In the genomic region with DNA sequence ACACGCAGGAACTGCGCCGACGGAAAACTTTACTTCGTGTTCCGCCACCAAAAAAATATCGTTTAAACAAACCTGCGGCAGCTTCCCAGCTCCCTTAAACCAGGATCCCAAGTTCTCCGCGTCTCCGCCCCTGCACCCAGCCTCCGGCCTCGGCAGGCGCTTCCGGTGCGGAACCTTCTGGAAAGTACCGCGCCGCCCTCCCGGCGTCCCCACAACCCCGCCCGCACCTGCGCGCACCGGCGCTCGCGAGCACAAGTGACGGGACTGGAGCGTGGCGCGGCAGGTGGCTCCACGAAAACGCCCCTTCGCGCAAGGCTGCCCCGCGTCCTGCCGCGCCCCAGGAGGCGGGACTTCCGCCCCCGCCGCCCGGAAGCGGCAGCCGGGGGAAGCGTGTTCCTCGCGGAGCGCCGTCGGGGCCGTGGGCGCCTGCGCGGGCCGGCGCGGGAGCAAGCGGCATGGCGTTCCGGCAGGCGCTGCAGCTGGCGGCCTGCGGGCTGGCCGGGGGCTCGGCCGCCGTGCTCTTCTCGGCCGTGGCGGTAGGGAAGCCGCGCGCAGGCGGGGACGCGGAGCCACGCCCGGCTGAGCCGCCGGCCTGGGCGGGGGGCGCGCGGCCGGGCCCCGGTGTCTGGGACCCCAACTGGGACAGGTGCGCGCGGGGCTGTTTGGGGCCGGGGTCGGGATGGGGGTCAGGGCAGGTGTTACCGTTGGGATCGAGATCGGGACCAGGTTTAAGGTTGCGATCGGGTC, we compare ENCODE assay signal across 1 cellular context.
TF ChIP-seq lines count a peak whose summit lies in the region.

A gene (plus strand): TSS at position 421 of the 747 bp plus-strand sequence. CDS start 35 bp downstream, at position 456.

TF ChIP-seq in GM12878, 131 proteins besides CTCF, POLR2A, EP300 and RAD21 (continued from another document and continues in another):
- TF ChIP-seq, protein P1, sequence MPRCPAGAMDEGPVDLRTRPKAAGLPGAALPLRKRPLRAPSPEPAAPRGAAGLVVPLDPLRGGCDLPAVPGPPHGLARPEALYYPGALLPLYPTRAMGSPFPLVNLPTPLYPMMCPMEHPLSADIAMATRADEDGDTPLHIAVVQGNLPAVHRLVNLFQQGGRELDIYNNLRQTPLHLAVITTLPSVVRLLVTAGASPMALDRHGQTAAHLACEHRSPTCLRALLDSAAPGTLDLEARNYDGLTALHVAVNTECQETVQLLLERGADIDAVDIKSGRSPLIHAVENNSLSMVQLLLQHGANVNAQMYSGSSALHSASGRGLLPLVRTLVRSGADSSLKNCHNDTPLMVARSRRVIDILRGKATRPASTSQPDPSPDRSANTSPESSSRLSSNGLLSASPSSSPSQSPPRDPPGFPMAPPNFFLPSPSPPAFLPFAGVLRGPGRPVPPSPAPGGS (IDR thresholded peaks at IDR 0.05; ENCODE audit: borderline replicate concordance, insufficient read depth, low read depth, low read length, poor library complexity, severe bottlenecking), result peak; percentile 69
- TF ChIP-seq LARP7 (IDR thresholded peaks at IDR 0.05), result peak; percentile 71; the same call in 1 of the 2 replicates
- peak; percentile 71 for TF ChIP-seq RUNX3 (IDR thresholded peaks at IDR 0.05; ENCODE audit: low read length)
- TF ChIP-seq ZNF217 (IDR thresholded peaks at IDR 0.05), result peak; percentile 44; the same call in 1 of the 2 replicates
- TF ChIP-seq CREB1 (IDR thresholded peaks at IDR 0.05; ENCODE audit: low read depth), result peak; percentile 77
- TF ChIP-seq JUND (IDR thresholded peaks at IDR 0.05; ENCODE audit: low read depth, low read length), result no peak
- TF ChIP-seq HCFC1 (IDR thresholded peaks at IDR 0.05; ENCODE audit: low read length), result peak; percentile 68
- TF ChIP-seq, protein P2, sequence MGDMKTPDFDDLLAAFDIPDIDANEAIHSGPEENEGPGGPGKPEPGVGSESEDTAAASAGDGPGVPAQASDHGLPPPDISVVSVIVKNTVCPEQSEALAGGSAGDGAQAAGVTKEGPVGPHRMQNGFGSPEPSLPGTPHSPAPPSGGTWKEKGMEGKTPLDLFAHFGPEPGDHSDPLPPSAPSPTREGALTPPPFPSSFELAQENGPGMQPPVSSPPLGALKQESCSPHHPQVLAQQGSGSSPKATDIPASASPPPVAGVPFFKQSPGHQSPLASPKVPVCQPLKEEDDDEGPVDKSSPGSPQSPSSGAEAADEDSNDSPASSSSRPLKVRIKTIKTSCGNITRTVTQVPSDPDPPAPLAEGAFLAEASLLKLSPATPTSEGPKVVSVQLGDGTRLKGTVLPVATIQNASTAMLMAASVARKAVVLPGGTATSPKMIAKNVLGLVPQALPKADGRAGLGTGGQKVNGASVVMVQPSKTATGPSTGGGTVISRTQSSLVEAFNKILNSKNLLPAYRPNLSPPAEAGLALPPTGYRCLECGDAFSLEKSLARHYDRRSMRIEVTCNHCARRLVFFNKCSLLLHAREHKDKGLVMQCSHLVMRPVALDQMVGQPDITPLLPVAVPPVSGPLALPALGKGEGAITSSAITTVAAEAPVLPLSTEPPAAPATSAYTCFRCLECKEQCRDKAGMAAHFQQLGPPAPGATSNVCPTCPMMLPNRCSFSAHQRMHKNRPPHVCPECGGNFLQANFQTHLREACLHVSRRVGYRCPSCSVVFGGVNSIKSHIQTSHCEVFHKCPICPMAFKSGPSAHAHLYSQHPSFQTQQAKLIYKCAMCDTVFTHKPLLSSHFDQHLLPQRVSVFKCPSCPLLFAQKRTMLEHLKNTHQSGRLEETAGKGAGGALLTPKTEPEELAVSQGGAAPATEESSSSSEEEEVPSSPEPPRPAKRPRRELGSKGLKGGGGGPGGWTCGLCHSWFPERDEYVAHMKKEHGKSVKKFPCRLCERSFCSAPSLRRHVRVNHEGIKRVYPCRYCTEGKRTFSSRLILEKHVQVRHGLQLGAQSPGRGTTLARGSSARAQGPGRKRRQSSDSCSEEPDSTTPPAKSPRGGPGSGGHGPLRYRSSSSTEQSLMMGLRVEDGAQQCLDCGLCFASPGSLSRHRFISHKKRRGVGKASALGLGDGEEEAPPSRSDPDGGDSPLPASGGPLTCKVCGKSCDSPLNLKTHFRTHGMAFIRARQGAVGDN (IDR thresholded peaks at IDR 0.05), result peak; percentile 77
- TF ChIP-seq CBX5 (IDR thresholded peaks at IDR 0.05; ENCODE audit: low read depth), result no peak
- TF ChIP-seq, protein P3, sequence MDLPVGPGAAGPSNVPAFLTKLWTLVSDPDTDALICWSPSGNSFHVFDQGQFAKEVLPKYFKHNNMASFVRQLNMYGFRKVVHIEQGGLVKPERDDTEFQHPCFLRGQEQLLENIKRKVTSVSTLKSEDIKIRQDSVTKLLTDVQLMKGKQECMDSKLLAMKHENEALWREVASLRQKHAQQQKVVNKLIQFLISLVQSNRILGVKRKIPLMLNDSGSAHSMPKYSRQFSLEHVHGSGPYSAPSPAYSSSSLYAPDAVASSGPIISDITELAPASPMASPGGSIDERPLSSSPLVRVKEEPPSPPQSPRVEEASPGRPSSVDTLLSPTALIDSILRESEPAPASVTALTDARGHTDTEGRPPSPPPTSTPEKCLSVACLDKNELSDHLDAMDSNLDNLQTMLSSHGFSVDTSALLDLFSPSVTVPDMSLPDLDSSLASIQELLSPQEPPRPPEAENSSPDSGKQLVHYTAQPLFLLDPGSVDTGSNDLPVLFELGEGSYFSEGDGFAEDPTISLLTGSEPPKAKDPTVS (IDR thresholded peaks at IDR 0.05; ENCODE audit: low read depth, low read length), result peak; percentile 96
- TF ChIP-seq TCF3 (IDR thresholded peaks at IDR 0.05; ENCODE audit: borderline replicate concordance, insufficient read depth, low read depth, low read length), result peak; percentile 89
- TF ChIP-seq CEBPB (IDR thresholded peaks at IDR 0.05; ENCODE audit: borderline replicate concordance in 1 of 2, low read depth in 2 of 2, low read length in 2 of 2), result peak in 1 of 2 experiments; percentile 60; a peak in 1 of 4 replicates
- TF ChIP-seq, protein P4, sequence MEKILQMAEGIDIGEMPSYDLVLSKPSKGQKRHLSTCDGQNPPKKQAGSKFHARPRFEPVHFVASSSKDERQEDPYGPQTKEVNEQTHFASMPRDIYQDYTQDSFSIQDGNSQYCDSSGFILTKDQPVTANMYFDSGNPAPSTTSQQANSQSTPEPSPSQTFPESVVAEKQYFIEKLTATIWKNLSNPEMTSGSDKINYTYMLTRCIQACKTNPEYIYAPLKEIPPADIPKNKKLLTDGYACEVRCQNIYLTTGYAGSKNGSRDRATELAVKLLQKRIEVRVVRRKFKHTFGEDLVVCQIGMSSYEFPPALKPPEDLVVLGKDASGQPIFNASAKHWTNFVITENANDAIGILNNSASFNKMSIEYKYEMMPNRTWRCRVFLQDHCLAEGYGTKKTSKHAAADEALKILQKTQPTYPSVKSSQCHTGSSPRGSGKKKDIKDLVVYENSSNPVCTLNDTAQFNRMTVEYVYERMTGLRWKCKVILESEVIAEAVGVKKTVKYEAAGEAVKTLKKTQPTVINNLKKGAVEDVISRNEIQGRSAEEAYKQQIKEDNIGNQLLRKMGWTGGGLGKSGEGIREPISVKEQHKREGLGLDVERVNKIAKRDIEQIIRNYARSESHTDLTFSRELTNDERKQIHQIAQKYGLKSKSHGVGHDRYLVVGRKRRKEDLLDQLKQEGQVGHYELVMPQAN (conservative IDR thresholded peaks at IDR 0.05), result peak; percentile 93
- TF ChIP-seq NFXL1 (IDR thresholded peaks at IDR 0.05; ENCODE audit: borderline replicate concordance), result 0 out of 2 replicates have a peak, but pooled peaks have one; percentile 32
- TF ChIP-seq NFIC (IDR thresholded peaks at IDR 0.05; ENCODE audit: low read depth, low read length), result no peak
- peak; percentile 79 for TF ChIP-seq PAX5 (IDR thresholded peaks at IDR 0.05; ENCODE audit: borderline replicate concordance, low read depth, low read length)
- TF ChIP-seq, protein P5, sequence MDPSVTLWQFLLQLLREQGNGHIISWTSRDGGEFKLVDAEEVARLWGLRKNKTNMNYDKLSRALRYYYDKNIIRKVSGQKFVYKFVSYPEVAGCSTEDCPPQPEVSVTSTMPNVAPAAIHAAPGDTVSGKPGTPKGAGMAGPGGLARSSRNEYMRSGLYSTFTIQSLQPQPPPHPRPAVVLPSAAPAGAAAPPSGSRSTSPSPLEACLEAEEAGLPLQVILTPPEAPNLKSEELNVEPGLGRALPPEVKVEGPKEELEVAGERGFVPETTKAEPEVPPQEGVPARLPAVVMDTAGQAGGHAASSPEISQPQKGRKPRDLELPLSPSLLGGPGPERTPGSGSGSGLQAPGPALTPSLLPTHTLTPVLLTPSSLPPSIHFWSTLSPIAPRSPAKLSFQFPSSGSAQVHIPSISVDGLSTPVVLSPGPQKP (IDR thresholded peaks at IDR 0.05; ENCODE audit: low read depth, low read length), result peak; percentile 85
- peak; percentile 14 for TF ChIP-seq MEF2B (IDR thresholded peaks at IDR 0.05; ENCODE audit: partially characterized antibody, poor library complexity, severe bottlenecking)
- TF ChIP-seq DPF2 (IDR thresholded peaks at IDR 0.05), result peak; percentile 80
- peak; percentile 97 for TF ChIP-seq MXI1 (IDR thresholded peaks at IDR 0.05; ENCODE audit: low read depth, low read length)
- TF ChIP-seq, protein P6, sequence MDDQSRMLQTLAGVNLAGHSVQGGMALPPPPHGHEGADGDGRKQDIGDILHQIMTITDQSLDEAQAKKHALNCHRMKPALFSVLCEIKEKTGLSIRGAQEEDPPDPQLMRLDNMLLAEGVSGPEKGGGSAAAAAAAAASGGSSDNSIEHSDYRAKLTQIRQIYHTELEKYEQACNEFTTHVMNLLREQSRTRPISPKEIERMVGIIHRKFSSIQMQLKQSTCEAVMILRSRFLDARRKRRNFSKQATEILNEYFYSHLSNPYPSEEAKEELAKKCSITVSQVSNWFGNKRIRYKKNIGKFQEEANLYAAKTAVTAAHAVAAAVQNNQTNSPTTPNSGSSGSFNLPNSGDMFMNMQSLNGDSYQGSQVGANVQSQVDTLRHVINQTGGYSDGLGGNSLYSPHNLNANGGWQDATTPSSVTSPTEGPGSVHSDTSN (IDR thresholded peaks at IDR 0.05; ENCODE audit: insufficient replicate concordance, low read depth, low read length), result no peak
- TF ChIP-seq MTA3 (IDR thresholded peaks at IDR 0.05; ENCODE audit: borderline replicate concordance, low read length), result peak; percentile 13; the same call in 1 of the 2 replicates
- TF ChIP-seq ZNF24 (IDR thresholded peaks at IDR 0.05), result 0 out of 2 replicates have a peak, but pooled peaks have one; percentile 25
- peak; percentile 79 for TF ChIP-seq ZNF207 (IDR thresholded peaks at IDR 0.05; ENCODE audit: borderline replicate concordance)
- TF ChIP-seq KAT2A (conservative IDR thresholded peaks at IDR 0.05; ENCODE audit: control insufficient read depth, low read depth, low read length), result no peak
- peak; percentile 90 for TF ChIP-seq POLR2AphosphoS5 (IDR thresholded peaks at IDR 0.05; ENCODE audit: low read length)
- TF ChIP-seq, protein P7, sequence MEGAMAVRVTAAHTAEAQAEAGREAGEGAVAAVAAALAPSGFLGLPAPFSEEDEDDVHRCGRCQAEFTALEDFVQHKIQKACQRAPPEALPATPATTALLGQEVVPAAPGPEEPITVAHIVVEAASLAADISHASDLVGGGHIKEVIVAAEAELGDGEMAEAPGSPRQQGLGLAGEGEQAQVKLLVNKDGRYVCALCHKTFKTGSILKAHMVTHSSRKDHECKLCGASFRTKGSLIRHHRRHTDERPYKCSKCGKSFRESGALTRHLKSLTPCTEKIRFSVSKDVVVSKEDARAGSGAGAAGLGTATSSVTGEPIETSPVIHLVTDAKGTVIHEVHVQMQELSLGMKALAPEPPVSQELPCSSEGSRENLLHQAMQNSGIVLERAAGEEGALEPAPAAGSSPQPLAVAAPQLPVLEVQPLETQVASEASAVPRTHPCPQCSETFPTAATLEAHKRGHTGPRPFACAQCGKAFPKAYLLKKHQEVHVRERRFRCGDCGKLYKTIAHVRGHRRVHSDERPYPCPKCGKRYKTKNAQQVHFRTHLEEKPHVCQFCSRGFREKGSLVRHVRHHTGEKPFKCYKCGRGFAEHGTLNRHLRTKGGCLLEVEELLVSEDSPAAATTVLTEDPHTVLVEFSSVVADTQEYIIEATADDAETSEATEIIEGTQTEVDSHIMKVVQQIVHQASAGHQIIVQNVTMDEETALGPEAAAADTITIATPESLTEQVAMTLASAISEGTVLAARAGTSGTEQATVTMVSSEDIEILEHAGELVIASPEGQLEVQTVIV (IDR thresholded peaks at IDR 0.05; ENCODE audit: borderline replicate concordance, partially characterized antibody), result no peak
- TF ChIP-seq POLR2AphosphoS2 (IDR thresholded peaks at IDR 0.05; ENCODE audit: low read depth, low read length), result no peak; the same call in 1 of the 2 replicates
- TF ChIP-seq, protein P8, sequence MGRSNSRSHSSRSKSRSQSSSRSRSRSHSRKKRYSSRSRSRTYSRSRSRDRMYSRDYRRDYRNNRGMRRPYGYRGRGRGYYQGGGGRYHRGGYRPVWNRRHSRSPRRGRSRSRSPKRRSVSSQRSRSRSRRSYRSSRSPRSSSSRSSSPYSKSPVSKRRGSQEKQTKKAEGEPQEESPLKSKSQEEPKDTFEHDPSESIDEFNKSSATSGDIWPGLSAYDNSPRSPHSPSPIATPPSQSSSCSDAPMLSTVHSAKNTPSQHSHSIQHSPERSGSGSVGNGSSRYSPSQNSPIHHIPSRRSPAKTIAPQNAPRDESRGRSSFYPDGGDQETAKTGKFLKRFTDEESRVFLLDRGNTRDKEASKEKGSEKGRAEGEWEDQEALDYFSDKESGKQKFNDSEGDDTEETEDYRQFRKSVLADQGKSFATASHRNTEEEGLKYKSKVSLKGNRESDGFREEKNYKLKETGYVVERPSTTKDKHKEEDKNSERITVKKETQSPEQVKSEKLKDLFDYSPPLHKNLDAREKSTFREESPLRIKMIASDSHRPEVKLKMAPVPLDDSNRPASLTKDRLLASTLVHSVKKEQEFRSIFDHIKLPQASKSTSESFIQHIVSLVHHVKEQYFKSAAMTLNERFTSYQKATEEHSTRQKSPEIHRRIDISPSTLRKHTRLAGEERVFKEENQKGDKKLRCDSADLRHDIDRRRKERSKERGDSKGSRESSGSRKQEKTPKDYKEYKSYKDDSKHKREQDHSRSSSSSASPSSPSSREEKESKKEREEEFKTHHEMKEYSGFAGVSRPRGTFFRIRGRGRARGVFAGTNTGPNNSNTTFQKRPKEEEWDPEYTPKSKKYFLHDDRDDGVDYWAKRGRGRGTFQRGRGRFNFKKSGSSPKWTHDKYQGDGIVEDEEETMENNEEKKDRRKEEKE (IDR thresholded peaks at IDR 0.05), result peak; percentile 54; the same call in 1 of the 2 replicates
- 0 out of 2 replicates have a peak, but pooled peaks have one; percentile 20 for TF ChIP-seq STAT1 (conservative IDR thresholded peaks at IDR 0.05)
- TF ChIP-seq, protein P9, sequence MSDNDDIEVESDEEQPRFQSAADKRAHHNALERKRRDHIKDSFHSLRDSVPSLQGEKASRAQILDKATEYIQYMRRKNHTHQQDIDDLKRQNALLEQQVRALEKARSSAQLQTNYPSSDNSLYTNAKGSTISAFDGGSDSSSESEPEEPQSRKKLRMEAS (IDR thresholded peaks at IDR 0.05; ENCODE audit: low read depth, low read length), result peak; percentile 89
- TF ChIP-seq TCF12 (IDR thresholded peaks at IDR 0.05; ENCODE audit: low read depth, low read length), result peak; percentile 69; the same call in 1 of the 2 replicates
- TF ChIP-seq, protein P10, sequence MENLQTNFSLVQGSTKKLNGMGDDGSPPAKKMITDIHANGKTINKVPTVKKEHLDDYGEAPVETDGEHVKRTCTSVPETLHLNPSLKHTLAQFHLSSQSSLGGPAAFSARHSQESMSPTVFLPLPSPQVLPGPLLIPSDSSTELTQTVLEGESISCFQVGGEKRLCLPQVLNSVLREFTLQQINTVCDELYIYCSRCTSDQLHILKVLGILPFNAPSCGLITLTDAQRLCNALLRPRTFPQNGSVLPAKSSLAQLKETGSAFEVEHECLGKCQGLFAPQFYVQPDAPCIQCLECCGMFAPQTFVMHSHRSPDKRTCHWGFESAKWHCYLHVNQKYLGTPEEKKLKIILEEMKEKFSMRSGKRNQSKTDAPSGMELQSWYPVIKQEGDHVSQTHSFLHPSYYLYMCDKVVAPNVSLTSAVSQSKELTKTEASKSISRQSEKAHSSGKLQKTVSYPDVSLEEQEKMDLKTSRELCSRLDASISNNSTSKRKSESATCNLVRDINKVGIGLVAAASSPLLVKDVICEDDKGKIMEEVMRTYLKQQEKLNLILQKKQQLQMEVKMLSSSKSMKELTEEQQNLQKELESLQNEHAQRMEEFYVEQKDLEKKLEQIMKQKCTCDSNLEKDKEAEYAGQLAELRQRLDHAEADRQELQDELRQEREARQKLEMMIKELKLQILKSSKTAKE (IDR thresholded peaks at IDR 0.05; ENCODE audit: low read depth, poor library complexity, severe bottlenecking), result no peak
